Comparison of ENCODE assay signal across 1 cellular context in the genomic region with DNA sequence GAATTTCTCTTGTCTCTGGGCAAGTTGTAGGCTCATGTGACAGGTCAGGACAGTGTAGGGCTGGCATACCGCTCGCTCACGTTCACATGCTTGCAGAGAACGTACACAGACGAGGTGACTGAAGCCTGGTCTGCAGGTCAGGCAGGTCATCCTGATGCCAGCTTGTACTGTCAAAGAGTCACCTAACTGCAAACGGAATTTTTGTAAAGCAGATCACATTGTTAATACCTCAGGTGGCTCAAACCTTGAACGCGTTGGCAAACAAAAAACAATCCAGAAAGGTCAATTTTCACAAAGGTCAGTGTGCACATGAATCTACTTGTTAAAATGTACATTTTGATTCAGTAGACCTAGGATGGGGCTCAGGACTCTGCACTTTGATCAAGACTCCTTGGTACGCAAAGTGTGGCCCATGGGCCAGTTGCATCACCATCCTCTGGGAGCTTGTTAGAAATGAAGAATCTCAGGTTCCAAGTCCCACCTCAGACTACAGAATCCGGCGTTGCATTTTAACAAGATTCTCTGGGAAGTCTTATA.
TF ChIP-seq lines count a peak whose summit lies in the region.

No MANE protein-coding gene starts in this region.

TF ChIP-seq in HepG2, 621 proteins besides CTCF, POLR2A, EP300 and RAD21 (continued from another document and continues in another):
- 0 out of 2 replicates have a peak, but pooled peaks have one; percentile 23 for TF ChIP-seq ZNF607 (CRISPR knock-in tag; IDR thresholded peaks at IDR 0.05; ENCODE audit: borderline replicate concordance)
- TF ChIP-seq, protein P1, sequence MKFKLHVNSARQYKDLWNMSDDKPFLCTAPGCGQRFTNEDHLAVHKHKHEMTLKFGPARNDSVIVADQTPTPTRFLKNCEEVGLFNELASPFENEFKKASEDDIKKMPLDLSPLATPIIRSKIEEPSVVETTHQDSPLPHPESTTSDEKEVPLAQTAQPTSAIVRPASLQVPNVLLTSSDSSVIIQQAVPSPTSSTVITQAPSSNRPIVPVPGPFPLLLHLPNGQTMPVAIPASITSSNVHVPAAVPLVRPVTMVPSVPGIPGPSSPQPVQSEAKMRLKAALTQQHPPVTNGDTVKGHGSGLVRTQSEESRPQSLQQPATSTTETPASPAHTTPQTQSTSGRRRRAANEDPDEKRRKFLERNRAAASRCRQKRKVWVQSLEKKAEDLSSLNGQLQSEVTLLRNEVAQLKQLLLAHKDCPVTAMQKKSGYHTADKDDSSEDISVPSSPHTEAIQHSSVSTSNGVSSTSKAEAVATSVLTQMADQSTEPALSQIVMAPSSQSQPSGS (CRISPR knock-in tag; IDR thresholded peaks at IDR 0.05) = peak; percentile 48; the same call in 1 of the 2 replicates
- TF ChIP-seq PHF8 (CRISPR knock-in tag; IDR thresholded peaks at IDR 0.05) = no peak
- TF ChIP-seq MNT (IDR thresholded peaks at IDR 0.05) = 0 out of 2 replicates have a peak, but pooled peaks have one; percentile 10
- 0 out of 2 replicates have a peak, but pooled peaks have one; percentile 32 for TF ChIP-seq ZNF574 (CRISPR knock-in tag; IDR thresholded peaks at IDR 0.05)
- peak; percentile 45; the same call in 1 of the 2 replicates for TF ChIP-seq ARID4A (CRISPR knock-in tag; IDR thresholded peaks at IDR 0.05; ENCODE audit: borderline replicate concordance)
- TF ChIP-seq LCORL (IDR thresholded peaks at IDR 0.05) = no peak
- TF ChIP-seq LCORL (CRISPR knock-in tag; IDR thresholded peaks at IDR 0.05) = peak; percentile 77
- 0 out of 2 replicates have a peak, but pooled peaks have one; percentile 8 for TF ChIP-seq FLYWCH1 (CRISPR knock-in tag; IDR thresholded peaks at IDR 0.05)
- no peak for TF ChIP-seq ZNF556 (CRISPR knock-in tag; IDR thresholded peaks at IDR 0.05; ENCODE audit: borderline replicate concordance)
- TF ChIP-seq, protein P2, sequence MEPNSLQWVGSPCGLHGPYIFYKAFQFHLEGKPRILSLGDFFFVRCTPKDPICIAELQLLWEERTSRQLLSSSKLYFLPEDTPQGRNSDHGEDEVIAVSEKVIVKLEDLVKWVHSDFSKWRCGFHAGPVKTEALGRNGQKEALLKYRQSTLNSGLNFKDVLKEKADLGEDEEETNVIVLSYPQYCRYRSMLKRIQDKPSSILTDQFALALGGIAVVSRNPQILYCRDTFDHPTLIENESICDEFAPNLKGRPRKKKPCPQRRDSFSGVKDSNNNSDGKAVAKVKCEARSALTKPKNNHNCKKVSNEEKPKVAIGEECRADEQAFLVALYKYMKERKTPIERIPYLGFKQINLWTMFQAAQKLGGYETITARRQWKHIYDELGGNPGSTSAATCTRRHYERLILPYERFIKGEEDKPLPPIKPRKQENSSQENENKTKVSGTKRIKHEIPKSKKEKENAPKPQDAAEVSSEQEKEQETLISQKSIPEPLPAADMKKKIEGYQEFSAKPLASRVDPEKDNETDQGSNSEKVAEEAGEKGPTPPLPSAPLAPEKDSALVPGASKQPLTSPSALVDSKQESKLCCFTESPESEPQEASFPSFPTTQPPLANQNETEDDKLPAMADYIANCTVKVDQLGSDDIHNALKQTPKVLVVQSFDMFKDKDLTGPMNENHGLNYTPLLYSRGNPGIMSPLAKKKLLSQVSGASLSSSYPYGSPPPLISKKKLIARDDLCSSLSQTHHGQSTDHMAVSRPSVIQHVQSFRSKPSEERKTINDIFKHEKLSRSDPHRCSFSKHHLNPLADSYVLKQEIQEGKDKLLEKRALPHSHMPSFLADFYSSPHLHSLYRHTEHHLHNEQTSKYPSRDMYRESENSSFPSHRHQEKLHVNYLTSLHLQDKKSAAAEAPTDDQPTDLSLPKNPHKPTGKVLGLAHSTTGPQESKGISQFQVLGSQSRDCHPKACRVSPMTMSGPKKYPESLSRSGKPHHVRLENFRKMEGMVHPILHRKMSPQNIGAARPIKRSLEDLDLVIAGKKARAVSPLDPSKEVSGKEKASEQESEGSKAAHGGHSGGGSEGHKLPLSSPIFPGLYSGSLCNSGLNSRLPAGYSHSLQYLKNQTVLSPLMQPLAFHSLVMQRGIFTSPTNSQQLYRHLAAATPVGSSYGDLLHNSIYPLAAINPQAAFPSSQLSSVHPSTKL (CRISPR knock-in tag; IDR thresholded peaks at IDR 0.05) = peak; percentile 66; the same call in 1 of the 2 replicates
- peak; percentile 34; the same call in 1 of the 2 replicates for TF ChIP-seq FOSL2 (CRISPR knock-in tag; IDR thresholded peaks at IDR 0.05)
- TF ChIP-seq IRF2 (CRISPR knock-in tag; IDR thresholded peaks at IDR 0.05) = 0 out of 2 replicates have a peak, but pooled peaks have one; percentile 19
- 0 out of 2 replicates have a peak, but pooled peaks have one; percentile 2 for TF ChIP-seq GATA4 (IDR thresholded peaks at IDR 0.05; ENCODE audit: borderline replicate concordance, low read depth)
- TF ChIP-seq SOX13 (IDR thresholded peaks at IDR 0.05) = peak; percentile 58; the same call in 1 of the 2 replicates
- TF ChIP-seq SOX13 (CRISPR knock-in tag; conservative IDR thresholded peaks at IDR 0.05 in 1 of 2, IDR thresholded peaks at IDR 0.05 in 1 of 2) = peak in 1 of 2 experiments; percentile 84; a peak in 2 of 4 replicates
- 0 out of 2 replicates have a peak, but pooled peaks have one; percentile 18 for TF ChIP-seq ZMYM3 (CRISPR knock-in tag; IDR thresholded peaks at IDR 0.05)
- TF ChIP-seq GATAD2A (CRISPR knock-in tag; IDR thresholded peaks at IDR 0.05) = peak; percentile 80; the same call in 1 of the 2 replicates
- peak; percentile 26; the same call in 1 of the 2 replicates for TF ChIP-seq HNF4G (IDR thresholded peaks at IDR 0.05; ENCODE audit: borderline replicate concordance, low read depth, low read length)
- no peak for TF ChIP-seq HNF4G (CRISPR knock-in tag; IDR thresholded peaks at IDR 0.05; ENCODE audit: borderline replicate concordance, low read depth)
- TF ChIP-seq CC2D1A (CRISPR knock-in tag; IDR thresholded peaks at IDR 0.05) = no peak
- peak; percentile 42; the same call in 1 of the 2 replicates for TF ChIP-seq NCOR1 (IDR thresholded peaks at IDR 0.05; ENCODE audit: borderline replicate concordance, low read length)
- TF ChIP-seq TBX3 (IDR thresholded peaks at IDR 0.05; ENCODE audit: borderline replicate concordance) = peak; percentile 32; the same call in 1 of the 2 replicates
- TF ChIP-seq HOXA3 (CRISPR knock-in tag; IDR thresholded peaks at IDR 0.05) = peak; percentile 62; the same call in 1 of the 2 replicates
- TF ChIP-seq ZNF614 (CRISPR knock-in tag; IDR thresholded peaks at IDR 0.05; ENCODE audit: borderline replicate concordance) = 0 out of 2 replicates have a peak, but pooled peaks have one; percentile 18
- TF ChIP-seq, protein P3, sequence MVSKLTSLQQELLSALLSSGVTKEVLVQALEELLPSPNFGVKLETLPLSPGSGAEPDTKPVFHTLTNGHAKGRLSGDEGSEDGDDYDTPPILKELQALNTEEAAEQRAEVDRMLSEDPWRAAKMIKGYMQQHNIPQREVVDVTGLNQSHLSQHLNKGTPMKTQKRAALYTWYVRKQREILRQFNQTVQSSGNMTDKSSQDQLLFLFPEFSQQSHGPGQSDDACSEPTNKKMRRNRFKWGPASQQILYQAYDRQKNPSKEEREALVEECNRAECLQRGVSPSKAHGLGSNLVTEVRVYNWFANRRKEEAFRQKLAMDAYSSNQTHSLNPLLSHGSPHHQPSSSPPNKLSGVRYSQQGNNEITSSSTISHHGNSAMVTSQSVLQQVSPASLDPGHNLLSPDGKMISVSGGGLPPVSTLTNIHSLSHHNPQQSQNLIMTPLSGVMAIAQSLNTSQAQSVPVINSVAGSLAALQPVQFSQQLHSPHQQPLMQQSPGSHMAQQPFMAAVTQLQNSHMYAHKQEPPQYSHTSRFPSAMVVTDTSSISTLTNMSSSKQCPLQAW (CRISPR knock-in tag; IDR thresholded peaks at IDR 0.05) = 0 out of 2 replicates have a peak, but pooled peaks have one; percentile 29
- peak; percentile 30 for TF ChIP-seq KMT2A (CRISPR knock-in tag; IDR thresholded peaks at IDR 0.05)
- TF ChIP-seq SALL1 (CRISPR knock-in tag; IDR thresholded peaks at IDR 0.05) = peak; percentile 70
- TF ChIP-seq FOXK1 (CRISPR knock-in tag; IDR thresholded peaks at IDR 0.05; ENCODE audit: borderline replicate concordance, low read depth) = no peak
- peak; percentile 45; the same call in 1 of the 2 replicates for TF ChIP-seq FOXA3 (CRISPR knock-in tag; IDR thresholded peaks at IDR 0.05)
- TF ChIP-seq ARID2 (CRISPR knock-in tag; IDR thresholded peaks at IDR 0.05; ENCODE audit: borderline replicate concordance) = no peak
- no peak for TF ChIP-seq TARDBP (CRISPR knock-in tag; IDR thresholded peaks at IDR 0.05)
- TF ChIP-seq TBX2 (CRISPR knock-in tag; IDR thresholded peaks at IDR 0.05; ENCODE audit: borderline replicate concordance) = peak; percentile 79; the same call in 1 of the 2 replicates
- TF ChIP-seq ZSCAN5A (CRISPR knock-in tag; IDR thresholded peaks at IDR 0.05; ENCODE audit: borderline replicate concordance) = no peak
- no peak for TF ChIP-seq PAWR (CRISPR knock-in tag; IDR thresholded peaks at IDR 0.05; ENCODE audit: borderline replicate concordance)
- TF ChIP-seq, protein P4, sequence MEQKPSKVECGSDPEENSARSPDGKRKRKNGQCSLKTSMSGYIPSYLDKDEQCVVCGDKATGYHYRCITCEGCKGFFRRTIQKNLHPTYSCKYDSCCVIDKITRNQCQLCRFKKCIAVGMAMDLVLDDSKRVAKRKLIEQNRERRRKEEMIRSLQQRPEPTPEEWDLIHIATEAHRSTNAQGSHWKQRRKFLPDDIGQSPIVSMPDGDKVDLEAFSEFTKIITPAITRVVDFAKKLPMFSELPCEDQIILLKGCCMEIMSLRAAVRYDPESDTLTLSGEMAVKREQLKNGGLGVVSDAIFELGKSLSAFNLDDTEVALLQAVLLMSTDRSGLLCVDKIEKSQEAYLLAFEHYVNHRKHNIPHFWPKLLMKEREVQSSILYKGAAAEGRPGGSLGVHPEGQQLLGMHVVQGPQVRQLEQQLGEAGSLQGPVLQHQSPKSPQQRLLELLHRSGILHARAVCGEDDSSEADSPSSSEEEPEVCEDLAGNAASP (CRISPR knock-in tag; IDR thresholded peaks at IDR 0.05; ENCODE audit: borderline replicate concordance) = peak; percentile 41; the same call in 1 of the 2 replicates
- TF ChIP-seq HNF4A (CRISPR knock-in tag; IDR thresholded peaks at IDR 0.05) = peak; percentile 79
- TF ChIP-seq ELF3 (CRISPR knock-in tag; IDR thresholded peaks at IDR 0.05) = 0 out of 2 replicates have a peak, but pooled peaks have one; percentile 17
